8 cellular contexts compared by ENCODE assay signal in the genomic region with DNA sequence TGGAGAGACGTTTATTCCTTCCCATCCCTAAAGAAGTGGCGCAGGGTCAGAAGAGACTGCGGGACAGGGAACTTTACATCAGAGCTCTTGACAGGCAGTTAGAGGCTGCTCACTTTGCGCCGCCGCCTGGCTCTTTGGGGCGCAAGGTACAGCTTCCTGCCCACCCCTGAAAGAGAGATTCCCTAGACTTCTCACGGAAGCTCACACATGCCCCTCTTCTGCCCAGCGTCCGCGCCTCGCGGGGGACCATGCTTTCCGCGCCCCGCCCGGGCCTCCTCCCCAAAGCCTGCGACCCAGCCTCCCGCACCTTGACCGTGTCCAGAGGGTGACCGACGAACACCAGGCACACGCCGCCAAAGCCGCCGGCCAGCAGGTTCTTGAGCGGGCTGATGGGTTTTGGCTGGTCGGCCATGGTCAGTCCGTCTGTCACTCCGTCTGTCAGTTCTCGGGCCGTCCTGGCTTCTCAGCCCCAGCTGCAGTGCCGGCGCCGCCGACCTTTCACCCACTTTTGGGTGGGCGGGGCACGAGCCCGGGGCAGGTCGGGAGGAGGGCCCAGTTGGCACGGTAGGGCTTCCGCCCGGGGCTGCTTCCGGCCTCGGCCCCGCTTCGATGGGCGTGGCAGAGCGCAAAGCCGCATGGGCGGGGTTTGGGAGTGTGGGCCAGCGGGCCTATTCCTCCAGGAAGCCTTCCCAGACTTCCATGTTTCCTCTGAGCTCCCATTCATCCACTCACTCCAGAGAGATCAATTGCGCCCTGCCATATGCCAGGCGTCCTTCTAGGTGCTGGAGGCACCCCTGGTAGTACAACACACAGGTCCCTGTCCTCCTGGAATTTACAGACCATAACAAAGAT. TPM values are rescaled to one million over a fixed set of nuclear protein-coding genes. Genes with fewer than 3 reads are reported as not detected.
DNase-seq lines count a peak whose midpoint lies in the region; ATAC-seq, FAIRE-seq and TF ChIP-seq lines count a peak whose summit lies in the region.

A gene with protein sequence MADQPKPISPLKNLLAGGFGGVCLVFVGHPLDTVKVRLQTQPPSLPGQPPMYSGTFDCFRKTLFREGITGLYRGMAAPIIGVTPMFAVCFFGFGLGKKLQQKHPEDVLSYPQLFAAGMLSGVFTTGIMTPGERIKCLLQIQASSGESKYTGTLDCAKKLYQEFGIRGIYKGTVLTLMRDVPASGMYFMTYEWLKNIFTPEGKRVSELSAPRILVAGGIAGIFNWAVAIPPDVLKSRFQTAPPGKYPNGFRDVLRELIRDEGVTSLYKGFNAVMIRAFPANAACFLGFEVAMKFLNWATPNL (minus strand): TSS at position 500 of the 852 bp plus-strand sequence. CDS start 88 bp downstream, at position 412.

- peak; percentile 74 for ATAC-seq in GM18517 (IDR thresholded peaks at IDR 0.05; ENCODE audit: unreplicated experiment)
- ATAC-seq in HG03039 (IDR thresholded peaks at IDR 0.05; ENCODE audit: unreplicated experiment) = peak; percentile 93

- H3K9me3 Mint-ChIP-seq in chondrocyte (ENCODE audit: low read depth) = no peaks in the 10 kb centered on the region

- TF ChIP-seq CTCF in chondrocyte (IDR thresholded peaks at IDR 0.05) (peak; percentile 46), kidney epithelial cell (IDR thresholded peaks at IDR 0.05; ENCODE audit: insufficient read depth, low read length, poor library complexity, severe bottlenecking) (no peak)

- H3K27me3 Mint-ChIP-seq in chondrocyte (ENCODE audit: low read depth) = no peaks in the 10 kb centered on the region

- peaks cover 2% of the 10 kb centered on the region for H3K36me3 Mint-ChIP-seq in chondrocyte (ENCODE audit: low read depth)

- FAIRE-seq in A204.1 (lab: Jason Lieb, UNC) = peak; percentile 83

- H3K27me3 ChIP-seq in kidney epithelial cell (ENCODE audit: control insufficient read depth, insufficient read depth, low read length) = no peaks in the 10 kb centered on the region

- DNase-seq in NCI-H345 (lab: John Stamatoyannopoulos, UW) = peak; percentile 84
- DNase-seq in activated CD4-positive, CD25-positive, alpha-beta regulatory T cell treated with anti-CD3 and anti-CD28 coated beads, Interleukin-2, amount 50 U/mL, for 72 hours = peak; percentile 94
- peak; percentile 97 for DNase-seq in chondrocyte (ENCODE audit: low spot score)
- DNase-seq in kidney epithelial cell (ENCODE audit: low read depth) = peak; percentile 54
- peak; percentile 95 for DNase-seq in stimulated activated CD4-positive, alpha-beta T cell treated with anti-CD3 and anti-CD28 coated beads, Interleukin-15, amount 100 ng/mL, for 24 hours

- H3K4me1 Mint-ChIP-seq in chondrocyte (ENCODE audit: low read depth) = peaks cover 23% of the 10 kb centered on the region

- H3K36me3 ChIP-seq in kidney epithelial cell (ENCODE audit: control insufficient read depth, insufficient read depth, low read length) = no peaks in the 10 kb centered on the region

- H3K4me3 ChIP-seq in kidney epithelial cell (ENCODE audit: low read depth, low read length) = peak within 1 kb of the TSS; percentile 70

- peak within 1 kb of the TSS; percentile 88 for H3K27ac Mint-ChIP-seq in chondrocyte (ENCODE audit: unreplicated experiment)

- peak within 1 kb of the TSS; percentile 88 for H3K4me3 Mint-ChIP-seq in chondrocyte (ENCODE audit: unreplicated experiment)

RNA-seq across cellular contexts. Expression of the gene that starts here (rescaled TPM):
- total RNA-seq in chondrocyte (21.7 to 28.1 TPM (median 23.7 TPM) in 3 replicates), kidney epithelial cell (6.9 and 12.3 TPM in 2 replicates)

Comparison
In these comparisons a context has a peak if more than half of its experiments do, and no peak if none do; other contexts are left out.
1. Peak in every context shown above with its lines: DNase-seq, ATAC-seq and H3K4me3 ChIP-seq.